Comparison of ENCODE assay signal across 1 cellular context in genomic region chr17:82881900-82882714, GRCh38.
TF ChIP-seq lines count a peak whose summit lies in the region.

No MANE protein-coding gene starts in this region.

TF ChIP-seq in HepG2, 621 proteins besides CTCF, POLR2A, EP300 and RAD21 (continued from another document and continues in another):
- TF ChIP-seq IRF1 (CRISPR knock-in tag; IDR thresholded peaks at IDR 0.05; ENCODE audit: low read depth) (no peak), NFYB (CRISPR knock-in tag; IDR thresholded peaks at IDR 0.05) (no peak), CBX1 (IDR thresholded peaks at IDR 0.05; ENCODE audit: low read depth) (no peak), FIP1L1 (IDR thresholded peaks at IDR 0.05; ENCODE audit: borderline replicate concordance, insufficient read depth, low read depth, low read length) (no peak), TMF1 (CRISPR knock-in tag; IDR thresholded peaks at IDR 0.05; ENCODE audit: low read depth) (no peak), KAT8 (CRISPR knock-in tag; IDR thresholded peaks at IDR 0.05) (peak; percentile 68), MTF2 (CRISPR knock-in tag; IDR thresholded peaks at IDR 0.05; ENCODE audit: borderline replicate concordance) (no peak), ZNF768 (CRISPR knock-in tag; IDR thresholded peaks at IDR 0.05) (peak; percentile 10; the same call in 1 of the 2 replicates), TARDBP (CRISPR knock-in tag; IDR thresholded peaks at IDR 0.05) (no peak; the same call in 1 of the 2 replicates), BCLAF1 (IDR thresholded peaks at IDR 0.05) (no peak), SUZ12 (IDR thresholded peaks at IDR 0.05; ENCODE audit: low read depth, low read length) (no peak), TGIF2 (CRISPR knock-in tag; IDR thresholded peaks at IDR 0.05) (no peak), NFE2 (CRISPR knock-in tag; IDR thresholded peaks at IDR 0.05) (no peak), ZNF567 (CRISPR knock-in tag; IDR thresholded peaks at IDR 0.05; ENCODE audit: borderline replicate concordance) (no peak), HDAC2 (CRISPR knock-in tag; IDR thresholded peaks at IDR 0.05) (peak; percentile 75), KLF16 (CRISPR knock-in tag; IDR thresholded peaks at IDR 0.05) (0 out of 4 replicates have a peak, but pooled peaks of 1 of the 2 experiments have one; percentile 44), BCL6 (CRISPR knock-in tag; IDR thresholded peaks at IDR 0.05) (peak; percentile 41; the same call in 1 of the 2 replicates), NFRKB (IDR thresholded peaks at IDR 0.05) (no peak), SMAD3 (CRISPR knock-in tag; IDR thresholded peaks at IDR 0.05) (no peak), PAWR (CRISPR knock-in tag; IDR thresholded peaks at IDR 0.05; ENCODE audit: borderline replicate concordance) (no peak), ZNF615 (CRISPR knock-in tag; IDR thresholded peaks at IDR 0.05; ENCODE audit: borderline replicate concordance) (no peak), TEAD3 (CRISPR knock-in tag; optimal IDR thresholded peaks at IDR 0.05; ENCODE audit: borderline replicate concordance) (no peak), ZNF563 (CRISPR knock-in tag; IDR thresholded peaks at IDR 0.05) (no peak), CENPT (CRISPR knock-in tag; IDR thresholded peaks at IDR 0.05; ENCODE audit: low read depth) (no peak), ZEB1 (IDR thresholded peaks at IDR 0.05; ENCODE audit: insufficient replicate concordance, low read depth) (peak; percentile 22), MIER2 (CRISPR knock-in tag; IDR thresholded peaks at IDR 0.05) (no peak), ZBTB34 (CRISPR knock-in tag; IDR thresholded peaks at IDR 0.05) (no peak), GTF3A (CRISPR knock-in tag; conservative IDR thresholded peaks at IDR 0.05) (no peak), RAD51 (IDR thresholded peaks at IDR 0.05; ENCODE audit: borderline replicate concordance) (peak; percentile 88), TFE3 (CRISPR knock-in tag; IDR thresholded peaks at IDR 0.05) (peak; percentile 99), SIN3B (IDR thresholded peaks at IDR 0.05; ENCODE audit: low read length) (no peak), RFX1 (IDR thresholded peaks at IDR 0.05) (no peak), RFX3 (CRISPR knock-in tag; IDR thresholded peaks at IDR 0.05) (no peak), HOXA3 (CRISPR knock-in tag; IDR thresholded peaks at IDR 0.05) (peak; percentile 61; the same call in 1 of the 2 replicates), HNRNPH1 (optimal IDR thresholded peaks at IDR 0.05; ENCODE audit: low read depth, low read length) (no peak), MXD4 (CRISPR knock-in tag; IDR thresholded peaks at IDR 0.05) (no peak), ZNF746 (CRISPR knock-in tag; IDR thresholded peaks at IDR 0.05) (no peak), ZNF513 (CRISPR knock-in tag; conservative IDR thresholded peaks at IDR 0.05) (no peak), ZNF784 (CRISPR knock-in tag; IDR thresholded peaks at IDR 0.05; ENCODE audit: borderline replicate concordance) (no peak), AHDC1 (CRISPR knock-in tag; IDR thresholded peaks at IDR 0.05; ENCODE audit: borderline replicate concordance) (no peak), MTA3 (CRISPR knock-in tag; IDR thresholded peaks at IDR 0.05) (no peak), NR2C2 (CRISPR knock-in tag; IDR thresholded peaks at IDR 0.05; ENCODE audit: borderline replicate concordance) (peak; percentile 48; the same call in 1 of the 2 replicates), GTF2F1 (IDR thresholded peaks at IDR 0.05; ENCODE audit: low read length) (no peak), RARA (CRISPR knock-in tag; IDR thresholded peaks at IDR 0.05) (0 out of 2 replicates have a peak, but pooled peaks have one; percentile 17), ZNF850 (CRISPR knock-in tag; conservative IDR thresholded peaks at IDR 0.05) (no peak), ZNF772 (CRISPR knock-in tag; IDR thresholded peaks at IDR 0.05) (no peak), ASH2L (IDR thresholded peaks at IDR 0.05; ENCODE audit: insufficient read length, low read depth, low read length) (peak; percentile 24), CEBPG (CRISPR knock-in tag; IDR thresholded peaks at IDR 0.05) (peak; percentile 52; the same call in 1 of the 2 replicates)
- TF ChIP-seq, protein P1, sequence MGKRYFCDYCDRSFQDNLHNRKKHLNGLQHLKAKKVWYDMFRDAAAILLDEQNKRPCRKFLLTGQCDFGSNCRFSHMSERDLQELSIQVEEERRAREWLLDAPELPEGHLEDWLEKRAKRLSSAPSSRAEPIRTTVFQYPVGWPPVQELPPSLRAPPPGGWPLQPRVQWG (CRISPR knock-in tag; IDR thresholded peaks at IDR 0.05; ENCODE audit: borderline replicate concordance, low read depth): no peak
- TF ChIP-seq, protein P2, sequence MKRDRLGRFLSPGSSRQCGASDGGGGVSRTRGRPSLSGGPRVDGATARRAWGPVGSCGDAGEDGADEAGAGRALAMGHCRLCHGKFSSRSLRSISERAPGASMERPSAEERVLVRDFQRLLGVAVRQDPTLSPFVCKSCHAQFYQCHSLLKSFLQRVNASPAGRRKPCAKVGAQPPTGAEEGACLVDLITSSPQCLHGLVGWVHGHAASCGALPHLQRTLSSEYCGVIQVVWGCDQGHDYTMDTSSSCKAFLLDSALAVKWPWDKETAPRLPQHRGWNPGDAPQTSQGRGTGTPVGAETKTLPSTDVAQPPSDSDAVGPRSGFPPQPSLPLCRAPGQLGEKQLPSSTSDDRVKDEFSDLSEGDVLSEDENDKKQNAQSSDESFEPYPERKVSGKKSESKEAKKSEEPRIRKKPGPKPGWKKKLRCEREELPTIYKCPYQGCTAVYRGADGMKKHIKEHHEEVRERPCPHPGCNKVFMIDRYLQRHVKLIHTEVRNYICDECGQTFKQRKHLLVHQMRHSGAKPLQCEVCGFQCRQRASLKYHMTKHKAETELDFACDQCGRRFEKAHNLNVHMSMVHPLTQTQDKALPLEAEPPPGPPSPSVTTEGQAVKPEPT (CRISPR knock-in tag; IDR thresholded peaks at IDR 0.05; ENCODE audit: low read depth): no peak
- TF ChIP-seq, protein P3, sequence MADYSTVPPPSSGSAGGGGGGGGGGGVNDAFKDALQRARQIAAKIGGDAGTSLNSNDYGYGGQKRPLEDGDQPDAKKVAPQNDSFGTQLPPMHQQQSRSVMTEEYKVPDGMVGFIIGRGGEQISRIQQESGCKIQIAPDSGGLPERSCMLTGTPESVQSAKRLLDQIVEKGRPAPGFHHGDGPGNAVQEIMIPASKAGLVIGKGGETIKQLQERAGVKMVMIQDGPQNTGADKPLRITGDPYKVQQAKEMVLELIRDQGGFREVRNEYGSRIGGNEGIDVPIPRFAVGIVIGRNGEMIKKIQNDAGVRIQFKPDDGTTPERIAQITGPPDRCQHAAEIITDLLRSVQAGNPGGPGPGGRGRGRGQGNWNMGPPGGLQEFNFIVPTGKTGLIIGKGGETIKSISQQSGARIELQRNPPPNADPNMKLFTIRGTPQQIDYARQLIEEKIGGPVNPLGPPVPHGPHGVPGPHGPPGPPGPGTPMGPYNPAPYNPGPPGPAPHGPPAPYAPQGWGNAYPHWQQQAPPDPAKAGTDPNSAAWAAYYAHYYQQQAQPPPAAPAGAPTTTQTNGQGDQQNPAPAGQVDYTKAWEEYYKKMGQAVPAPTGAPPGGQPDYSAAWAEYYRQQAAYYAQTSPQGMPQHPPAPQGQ (CRISPR knock-in tag; IDR thresholded peaks at IDR 0.05; ENCODE audit: borderline replicate concordance): no peak
